In the genomic region with DNA sequence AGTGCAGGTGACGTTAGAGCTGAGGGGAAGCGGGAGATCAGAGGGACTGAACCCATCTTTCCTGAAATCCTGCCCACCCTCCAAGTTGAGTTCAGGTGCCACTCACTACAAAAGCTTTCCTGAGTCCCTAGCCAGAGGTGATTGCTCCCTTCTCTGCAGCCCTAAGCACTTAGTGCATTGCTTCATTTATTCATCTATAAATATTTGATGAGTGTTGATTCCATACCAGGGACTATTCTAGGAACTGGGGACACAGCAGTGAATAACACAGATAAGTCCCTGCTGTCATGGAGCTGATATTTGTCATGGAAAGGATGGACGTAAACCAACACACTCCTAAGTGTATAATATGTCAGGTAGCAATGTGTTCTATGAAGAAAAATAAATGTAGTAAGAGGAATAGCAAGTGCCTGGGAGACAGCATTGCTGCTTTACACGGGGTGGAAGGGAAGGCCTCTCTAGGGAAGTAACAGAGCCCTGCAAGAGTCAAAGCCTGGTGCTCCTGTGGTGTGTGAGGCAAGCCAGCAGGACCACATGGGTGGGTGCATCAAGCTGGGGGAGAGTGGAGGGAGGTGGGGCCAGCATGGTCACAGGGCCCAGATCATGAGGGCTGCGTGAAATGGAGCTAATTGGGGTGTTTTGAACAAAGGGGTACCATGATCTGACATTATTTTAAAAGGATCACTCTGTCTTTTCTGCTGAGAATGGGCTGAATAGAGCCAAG, we compare ENCODE assay signal across 18 cellular contexts. TPM values are rescaled to one million over a fixed set of nuclear protein-coding genes. Genes with fewer than 3 reads are reported as not detected.
DNase-seq lines count a peak whose midpoint lies in the region; ATAC-seq and TF ChIP-seq lines count a peak whose summit lies in the region.
"Had no signal": no experiment of that assay in that cellular context is flagged by ENCODE, and none has a peak within 500 bp of the region (broad histone marks: within the 10 kb centered on the region; RNA-seq: fewer than 3 reads in every experiment).

No MANE protein-coding gene starts in this region.

- H3K4me3 Mint-ChIP-seq in T-helper 17 cell, result no peak overlapping the region
- H3K4me3 Mint-ChIP-seq: CD8-positive, alpha-beta memory T cell had no signal

- peaks cover 17 to 63% (median 35%) of the 10 kb centered on the region in 10 experiments for H3K4me1 ChIP-seq in BLaER1 treated with 17β-estradiol and CSF1 and Interleukin-3, amounts not matched to agents 10 nM and 100 nM
- no peaks in the 10 kb centered on the region for H3K4me1 ChIP-seq in RWPE2 (ENCODE audit: insufficient read depth, poor library complexity, severe bottlenecking)
- H3K4me1 ChIP-seq in heart right ventricle, result peaks cover 33 to 100% (median 86%) of the 10 kb centered on the region in 9 donors
- H3K4me1 ChIP-seq in neutrophil (ENCODE audit: control insufficient read depth in 1 of 2, insufficient read depth in 1 of 2, low read depth in 1 of 2, low read length in 1 of 2), result peaks cover 57 to 69% of the 10 kb centered on the region in 2 experiments
- peaks cover 45% of the 10 kb centered on the region for H3K4me1 ChIP-seq in PC-9 (replicated peaks; ENCODE audit: insufficient read depth)

- ATAC-seq in RWPE2 (ENCODE audit: low read depth) (no peak), heart right ventricle (peak in 7 of 8 donors; percentile 3 to 67 (median 58)), T-helper 17 cell (no peak)
- ATAC-seq: A549 had no signal

- H3K79me2 ChIP-seq in PC-9 (ENCODE audit: low read depth), result no peaks in the 10 kb centered on the region

- H3K36me3 ChIP-seq in BLaER1 treated with 17β-estradiol and CSF1 and Interleukin-3, amounts not matched to agents 10 nM and 100 nM, result no peaks in the 10 kb centered on the region
- H3K36me3 ChIP-seq in RWPE2 (ENCODE audit: low read depth) (no peaks in the 10 kb centered on the region), heart right ventricle (peaks cover 0 to 58% (median 11%) of the 10 kb centered on the region in 9 donors), neutrophil (no peaks in the 10 kb centered on the region), PC-9 (ENCODE audit: low read depth) (no peaks in the 10 kb centered on the region)
- H3K36me3 ChIP-seq: Peyer's patch had no signal

- H3K36me3 Mint-ChIP-seq in T-helper 17 cell (ENCODE audit: low read depth), result peaks cover 10% of the 10 kb centered on the region
- H3K36me3 Mint-ChIP-seq: CD8-positive, alpha-beta memory T cell had no signal

- H3K27me3 Mint-ChIP-seq in T-helper 17 cell, result peaks cover 64% of the 10 kb centered on the region

- H4K20me1 ChIP-seq in BLaER1 treated with 17β-estradiol and CSF1 and Interleukin-3, amounts not matched to agents 10 nM and 100 nM, result no peaks in the 10 kb centered on the region
- H4K20me1 ChIP-seq in PC-9 (ENCODE audit: insufficient read depth), result no peaks in the 10 kb centered on the region

- intact Hi-C loops in heart right ventricle (cut with DNase I), result no loop called here
- intact Hi-C loops in PC-9 (cut with micrococcal nuclease; ENCODE audit: unreplicated experiment), result no loop called here

- 46 to 56% methylated on average over 5 of the region's 5 CpGs for WGBS in heart right ventricle, 2 donors

- POLR2A ChIA-PET in PC-9 (lab: Charles Lee; ENCODE audit: unreplicated experiment), result no interaction called here

- no peak overlapping the region for H3K4me3 ChIP-seq in BLaER1 treated with 17β-estradiol and CSF1 and Interleukin-3, amounts not matched to agents 10 nM and 100 nM
- H3K4me3 ChIP-seq in RWPE2 (ENCODE audit: severe bottlenecking) (no peak overlapping the region), heart right ventricle (no peak overlapping the region), neutrophil (ENCODE audit: low read depth in 1 of 2, low read length in 1 of 2) (no peak overlapping the region), PC-9 (no peak overlapping the region)
- H3K4me3 ChIP-seq: A549, Peyer's patch, SK-N-MC had no signal

- H3K9me2 ChIP-seq in PC-9 (ENCODE audit: insufficient read depth), result no peaks in the 10 kb centered on the region

- H3K4me2 ChIP-seq in BLaER1 treated with 17β-estradiol and CSF1 and Interleukin-3, amounts not matched to agents 10 nM and 100 nM, result peak overlapping the region in 4 of 11 experiments; percentile 52 to 68 (median 58); a peak in 5 of 22 replicates
- H3K4me2 ChIP-seq in PC-9, result no peak overlapping the region
- H3K4me2 ChIP-seq: A549 had no signal

- no peak overlapping the region for H3K9ac ChIP-seq in BLaER1 treated with 17β-estradiol and CSF1 and Interleukin-3, amounts not matched to agents 10 nM and 100 nM

- BruUV-seq in PC-9 (replicated peaks; lab: Mats Ljungman, UMichigan), result no TSS peak

- no peaks in the 10 kb centered on the region for H3K9me3 ChIP-seq in BLaER1 treated with 17β-estradiol and CSF1 and Interleukin-3, amounts not matched to agents 10 nM and 100 nM (replicated peaks in 1 of 11)
- H3K9me3 ChIP-seq in RWPE2 (ENCODE audit: severe bottlenecking) (no peaks in the 10 kb centered on the region), heart right ventricle (no peaks in the 10 kb centered on the region), neutrophil (no peaks in the 10 kb centered on the region), T-helper 17 cell (ENCODE audit: control insufficient read depth, low read length, poor library complexity, severe bottlenecking) (no peaks in the 10 kb centered on the region), PC-9 (ENCODE audit: insufficient read depth, low read depth) (no peaks in the 10 kb centered on the region)
- H3K9me3 ChIP-seq: A549, Peyer's patch had no signal

- H3K4me1 Mint-ChIP-seq in T-helper 17 cell, result peaks cover 4% of the 10 kb centered on the region
- H3K4me1 Mint-ChIP-seq: CD8-positive, alpha-beta memory T cell had no signal

- no peak overlapping the region for H3K27ac Mint-ChIP-seq in T-helper 17 cell
- H3K27ac Mint-ChIP-seq: CD8-positive, alpha-beta memory T cell had no signal

- H3K27me3 ChIP-seq in BLaER1 treated with 17β-estradiol and CSF1 and Interleukin-3, amounts not matched to agents 10 nM and 100 nM, result no peaks in the 10 kb centered on the region
- no peaks in the 10 kb centered on the region for H3K27me3 ChIP-seq in RWPE2 (ENCODE audit: insufficient read depth, poor library complexity, severe bottlenecking)
- no peaks in the 10 kb centered on the region for H3K27me3 ChIP-seq in heart right ventricle
- no peaks in the 10 kb centered on the region for H3K27me3 ChIP-seq in neutrophil
- H3K27me3 ChIP-seq in PC-9 (ENCODE audit: insufficient read depth, low read depth), result no peaks in the 10 kb centered on the region
- H3K27me3 ChIP-seq: Peyer's patch had no signal

- no peak overlapping the region for H2AFZ ChIP-seq in PC-9

- TF ChIP-seq CTCF in RWPE2 (IDR thresholded peaks at IDR 0.05; ENCODE audit: poor library complexity, severe bottlenecking) (no peak), heart right ventricle (IDR thresholded peaks at IDR 0.05) (no peak), neutrophil (IDR thresholded peaks at IDR 0.05) (no peak), PC-9 (conservative IDR thresholded peaks at IDR 0.05) (no peak)

- peak overlapping the region in 6 of 11 experiments; percentile 10 to 57 (median 44); a peak in 6 of 22 replicates for H3K27ac ChIP-seq in BLaER1 treated with 17β-estradiol and CSF1 and Interleukin-3, amounts not matched to agents 10 nM and 100 nM
- H3K27ac ChIP-seq in RWPE2 (ENCODE audit: poor library complexity, severe bottlenecking) (no peak overlapping the region), heart right ventricle (peak overlapping the region; percentile 69 to 99 (median 96)), neutrophil (peak overlapping the region; percentile 46), PC-9 (no peak overlapping the region)
- H3K27ac ChIP-seq: A549, Peyer's patch, SK-N-MC had no signal

- peak; percentile 41 for DNase-seq in RWPE2 (ENCODE audit: low spot score)
- DNase-seq in heart right ventricle, result no peak
- DNase-seq in activated CD4-positive, alpha-beta T cell treated with anti-CD3 and anti-CD28 coated beads for 48 hours, result no peak
- no peak for DNase-seq in T-helper 17 cell
- no peak for DNase-seq in COR-L47 (lab: John Stamatoyannopoulos, UW)
- DNase-seq in PC-9, result no peak
- DNase-seq: C1 segment of cervical spinal cord; CD8-positive, alpha-beta memory T cell; DMS79 treated with DMSO at 0.1 percent for 48 hours; NCI-H1105 treated with DMSO at 0.1 percent for 48 hours; NCI-H1694 treated with DMSO at 0.1 percent for 48 hours; Peyer's patch; SHP77 had no signal

- H3F3A ChIP-seq in PC-9 (ENCODE audit: insufficient read depth, low read depth), result 0 out of 2 replicates have a peak, but pooled peaks cover 16% of the 10 kb centered on the region

- CTCF ChIA-PET in PC-9 (lab: Charles Lee), result interaction anchor here (0.6 kb wide), 1 partner anchor 211 kb away, joined by 5 read pairs; no protein-coding TSS in a partner anchor

RNA-seq across cellular contexts. Expression of a gene that starts 18.7 kb away (rescaled TPM):
- 100 to 1,000 TPM; 112 to 268 (median 191) TPM for total RNA-seq in heart right ventricle
- polyA plus RNA-seq in heart right ventricle, result 100 to 1,000 TPM in 1 of 2 donors, 10 to 100 TPM in 1; 35.1 to 110 TPM
- under 1 TPM; 0.15 to 0.78 TPM for total RNA-seq in T-helper 17 cell
- total RNA-seq in PC-9 (2021), result 4.6 and 8.1 TPM in 2 replicates

RNA-seq across cellular contexts. Expression of a gene that starts 48.6 kb away (rescaled TPM):
- total RNA-seq in heart right ventricle, result 1 to 10 TPM in 8 of 10 donors, under 1 TPM in 2; 0.26 to 2.2 (median 1.6) TPM
- 1 to 10 TPM in 1 of 2 donors, under 1 TPM in 1; 0.07 to 1.3 TPM for polyA plus RNA-seq in heart right ventricle
- not detected for total RNA-seq in T-helper 17 cell
- total RNA-seq in PC-9 (2021), result 0.70 and 1.2 TPM in 2 replicates
- total RNA-seq: CD8-positive, alpha-beta memory T cell; NCI-H460 had no signal
- polyA plus RNA-seq: CD8-positive, alpha-beta memory T cell had no signal

Comparison
In these comparisons a context has a peak if more than half of its experiments do, and no peak if none do; other contexts are left out.
1. H3K27ac ChIP-seq: peak in BLaER1 treated with 17β-estradiol and CSF1 and Interleukin-3, amounts not matched to agents 10 nM and 100 nM (6 of 11), heart right ventricle (10 of 10) and neutrophil (single experiment); none in RWPE2 (single experiment) and PC-9 (single experiment).
2. ATAC-seq: peak in heart right ventricle (7 of 8); none in RWPE2 (single experiment) and T-helper 17 cell (single experiment).
3. RNA of a gene that starts 18.7 kb away (total RNA-seq): 112 to 268 TPM in heart right ventricle; 4.6 to 8.1 TPM in PC-9 and 0.15 to 0.78 TPM in T-helper 17 cell; every median in the first group is over 10 times any median in the second.